In the genomic region with DNA sequence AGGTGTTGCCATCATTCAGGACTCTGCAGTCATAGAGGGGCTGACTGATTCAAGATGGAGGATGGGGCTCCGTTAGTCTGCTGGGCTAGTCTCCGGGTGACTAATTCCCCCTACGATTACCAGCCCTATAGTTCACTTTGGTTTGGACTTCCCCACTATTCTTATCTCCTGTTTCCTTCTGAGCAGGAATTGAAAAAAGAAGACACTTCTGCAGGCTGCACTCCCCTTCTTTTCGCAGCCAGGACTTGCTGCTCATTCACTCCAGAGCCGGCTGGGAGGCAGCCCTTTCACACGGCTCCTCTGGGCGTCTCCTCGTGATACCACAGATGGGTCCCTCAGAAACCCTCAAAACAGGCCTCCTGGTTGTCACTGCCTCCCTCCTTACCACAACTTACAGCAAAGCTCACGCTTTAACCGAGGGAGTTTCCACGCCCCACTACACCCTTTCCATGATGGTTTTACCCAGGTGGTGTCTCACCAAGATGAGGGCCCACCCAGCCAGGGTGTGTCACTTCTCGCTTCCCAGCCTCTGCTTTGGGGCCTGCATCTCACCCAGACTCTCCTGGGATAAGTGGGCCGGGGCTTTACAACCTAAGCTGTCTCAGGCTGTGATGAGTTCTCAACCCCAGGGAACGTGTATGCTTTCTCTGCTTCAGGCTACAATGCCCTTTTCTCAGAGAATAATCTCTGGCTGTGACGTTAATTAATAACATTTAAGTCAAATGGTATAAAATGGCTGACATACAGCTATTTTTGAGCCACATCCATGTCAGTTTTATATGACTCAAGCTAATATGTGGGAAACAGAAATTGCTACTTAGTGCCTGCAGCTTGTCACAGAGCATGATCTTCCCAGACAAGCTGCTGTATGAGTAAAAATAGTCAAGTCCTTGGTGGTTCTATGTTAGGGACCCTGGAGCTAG, we compare ENCODE assay signal across 9 cellular contexts. TPM values are rescaled to one million over a fixed set of nuclear protein-coding genes. Genes with fewer than 3 reads are reported as not detected.
DNase-seq lines count a peak whose midpoint lies in the region; ATAC-seq, FAIRE-seq and TF ChIP-seq lines count a peak whose summit lies in the region.
"Had no signal": no experiment of that assay in that cellular context is flagged by ENCODE, and none has a peak within 500 bp of the region (broad histone marks: within the 10 kb centered on the region; RNA-seq: fewer than 3 reads in every experiment).

No MANE protein-coding gene starts in this region.

- SMC1A ChIA-PET in GM12878 (lab: Charles Lee; ENCODE audit: uncharacterized antibody, unreplicated experiment): interaction anchor here (1.0 to 14.4 kb wide), 10 partner anchors 12 to 78 kb away, joined by 3 to 163 read pairs (median 4); no protein-coding TSS in a partner anchor

- TF ChIP-seq POLR2A in GM12878 (IDR thresholded peaks at IDR 0.05; ENCODE audit: low read depth, low read length): no peak

- H3K9me3 ChIP-seq in GM12878 (replicated peaks; ENCODE audit: control insufficient read depth, insufficient read depth, low read length) (no peaks in the 10 kb centered on the region), WERI-Rb-1 (ENCODE audit: severe bottlenecking) (no peaks in the 10 kb centered on the region)

- TF ChIP-seq CTCF in GM12878 (IDR thresholded peaks at IDR 0.05 in 2 of 3, conservative IDR thresholded peaks at IDR 0.05 in 1 of 3; ENCODE audit: control insufficient read depth in 2 of 3, extremely low read depth in 1 of 3, insufficient read depth in 1 of 3, low read depth in 3 of 3, low read length in 3 of 3) (no peak), RWPE1 (conservative IDR thresholded peaks at IDR 0.05; ENCODE audit: low read depth) (no peak), WERI-Rb-1 (IDR thresholded peaks at IDR 0.05; ENCODE audit: low read depth, low read length) (no peak)

- BruUV-seq in GM12878 (replicated peaks; lab: Mats Ljungman, UMichigan): no TSS peak

- TF ChIP-seq EP300 in GM12878 (IDR thresholded peaks at IDR 0.05; ENCODE audit: borderline replicate concordance in 1 of 2, control insufficient read depth in 1 of 2, low read depth in 2 of 2, low read length in 2 of 2): 0 out of 4 replicates have a peak, but pooled peaks of 1 of the 2 experiments have one; percentile 28

- H3K4me3 ChIP-seq in GM12878 (no peak overlapping the region), WERI-Rb-1 (ENCODE audit: low read depth, low read length) (no peak overlapping the region)

- TF ChIP-seq RAD21 in GM12878 (IDR thresholded peaks at IDR 0.05; ENCODE audit: insufficient read depth, low read depth, low read length): no peak

- ATAC-seq in GM19025 (IDR thresholded peaks at IDR 0.05; ENCODE audit: low read depth, unreplicated experiment): peak; percentile 43
- ATAC-seq in GM12878: peak; percentile 84

- no peaks in the 10 kb centered on the region; a peak in 1 of 4 replicates for H3K27me3 ChIP-seq in GM12878 (replicated peaks in 1 of 2; ENCODE audit: control insufficient read depth in 2 of 2, insufficient read depth in 2 of 2, low read length in 1 of 2)
- H3K27me3 ChIP-seq in WERI-Rb-1 (ENCODE audit: insufficient read depth, low read depth, severe bottlenecking): no peaks in the 10 kb centered on the region

- 43% methylated on average over 15 of the region's 15 CpGs for WGBS in GM12878 (ENCODE audit: insufficient coverage, insufficient replicate concordance, low lambda C conversion rate, missing lambda C conversion rate)

- intact Hi-C loops in GM12878 (cut with micrococcal nuclease; ENCODE audit: unreplicated experiment): no loop called here

- H3K4me2 ChIP-seq in GM12878 (ENCODE audit: control insufficient read depth, insufficient read depth): no peak overlapping the region

- no peak for FAIRE-seq in GM12878 (lab: Jason Lieb, UNC)

- no peaks in the 10 kb centered on the region for H3K79me2 ChIP-seq in GM12878 (ENCODE audit: control insufficient read depth, insufficient read depth, low read length)

- H3K9ac ChIP-seq in GM12878 (ENCODE audit: control insufficient read depth, insufficient read depth, low read length): no peak overlapping the region

- no peaks in the 10 kb centered on the region; the same call in 1 of the 2 replicates for H4K20me1 ChIP-seq in GM12878 (ENCODE audit: control insufficient read depth, insufficient read depth)

- no peak overlapping the region for H3K27ac ChIP-seq in GM12878 (ENCODE audit: control insufficient read depth, insufficient read depth)
- H3K27ac ChIP-seq in RWPE1: no peak overlapping the region
- no peak overlapping the region for H3K27ac ChIP-seq in WERI-Rb-1

- CTCF ChIA-PET in GM12878 (lab: Yijun Ruan, JAX): interaction anchor here (0.5 to 15.5 kb wide), 10 partner anchors 8 to 141 kb away, joined by 3 to 191 read pairs (median 4); no protein-coding TSS in a partner anchor
- CTCF ChIA-PET in RWPE1 (lab: Yijun Ruan, JAX): no interaction called here

- in situ Hi-C loops in GM12878 (cut with MboI): no loop called here

- peaks cover 7% of the 10 kb centered on the region for H3K4me1 ChIP-seq in GM12878 (ENCODE audit: control insufficient read depth, insufficient read depth, low read length)

- no peaks in the 10 kb centered on the region for H3K36me3 ChIP-seq in GM12878 (ENCODE audit: control insufficient read depth in 2 of 2, insufficient read depth in 2 of 2, low read length in 1 of 2)
- no peaks in the 10 kb centered on the region for H3K36me3 ChIP-seq in WERI-Rb-1

- POLR2A ChIA-PET in GM12878 (lab: Charles Lee) (interaction anchor here (0.5 to 1.5 kb wide), 3 partner anchors 12 to 771 kb away, joined by 3 to 4 read pairs (median 3); partner anchors contain the start of gene CX3CR1), RWPE1 (lab: Yijun Ruan, JAX; ENCODE audit: low non-redundant PET) (no interaction called here)

- RAD21 ChIA-PET in GM12878 (lab: Charles Lee; ENCODE audit: unreplicated experiment): interaction anchor here (0.6 to 3.7 kb wide), 8 partner anchors 12 to 122 kb away, joined by 3 to 22 read pairs (median 3); no protein-coding TSS in a partner anchor

- DNase-seq in activated CD4-positive, alpha-beta T cell treated with anti-CD3 and anti-CD28 coated beads, Interleukin-2, amount 50 U/mL, for 4 hours: peak; percentile 56 to 69
- DNase-seq in GM12878 (ENCODE audit: low read depth, low spot score) (no peak), NCI-H2107 treated with DMSO at 0.1 percent for 48 hours (lab: John Stamatoyannopoulos, UW; ENCODE audit: unreplicated experiment) (no peak), RWPE1 (ENCODE audit: low spot score) (no peak), NCI-H146 treated with DMSO at 0.1 percent for 48 hours (lab: John Stamatoyannopoulos, UW; ENCODE audit: unreplicated experiment) (no peak), WERI-Rb-1 (no peak)
- peak; percentile 47 for DNase-seq in stimulated activated CD8-positive, alpha-beta memory T cell treated with anti-CD3 and anti-CD28 coated beads, Interleukin-12 subunit alpha, Interleukin-12 subunit beta, amount 100 ng/mL, for 1 hour (ENCODE audit: low read depth)
- DNase-seq: DMS153 had no signal

- peak overlapping the region; percentile 40; the same call in 1 of the 2 replicates for H2AFZ ChIP-seq in GM12878 (ENCODE audit: control insufficient read depth, low read depth, low read length)

TF ChIP-seq in GM12878, 131 proteins besides CTCF, POLR2A, EP300 and RAD21:
- no peak for TF ChIP-seq KAT2A (conservative IDR thresholded peaks at IDR 0.05; ENCODE audit: control insufficient read depth, low read depth, low read length)
- 0 out of 2 replicates have a peak, but pooled peaks have one; percentile 26 for TF ChIP-seq MTA2 (IDR thresholded peaks at IDR 0.05; ENCODE audit: low read depth)
- peak in 1 of 2 experiments; percentile 24; a peak in 1 of 4 replicates for TF ChIP-seq BHLHE40 (IDR thresholded peaks at IDR 0.05; ENCODE audit: borderline replicate concordance in 1 of 2, low read depth in 2 of 2, low read length in 1 of 2)
- peak; percentile 25 to 48; a peak in 2 of 4 replicates for TF ChIP-seq IKZF2 (IDR thresholded peaks at IDR 0.05)
- TF ChIP-seq MEF2A (IDR thresholded peaks at IDR 0.05; ENCODE audit: insufficient read depth, low read depth, low read length): no peak
- peak; percentile 56 for TF ChIP-seq IKZF1 (conservative IDR thresholded peaks at IDR 0.05)
- TF ChIP-seq MEF2B (IDR thresholded peaks at IDR 0.05; ENCODE audit: partially characterized antibody, poor library complexity, severe bottlenecking): peak; percentile 87
- no peak for TF ChIP-seq ZNF217 (IDR thresholded peaks at IDR 0.05)
- TF ChIP-seq YY1 (IDR thresholded peaks at IDR 0.05; ENCODE audit: low read depth, low read length): peak; percentile 79
- TF ChIP-seq HCFC1 (IDR thresholded peaks at IDR 0.05; ENCODE audit: low read length): no peak
- TF ChIP-seq GATAD2B (conservative IDR thresholded peaks at IDR 0.05; ENCODE audit: low read depth): 0 out of 2 replicates have a peak, but pooled peaks have one; percentile 38
- no peak for TF ChIP-seq SUPT20H (IDR thresholded peaks at IDR 0.05; ENCODE audit: borderline replicate concordance, control insufficient read depth, low read depth, low read length)
- no peak for TF ChIP-seq TCF7 (IDR thresholded peaks at IDR 0.05; ENCODE audit: borderline replicate concordance)
TF ChIP-seq in GM12878: peak in this region for 7.

RNA-seq across cellular contexts. Expression of gene CX3CR1, which starts 11.9 kb away (rescaled TPM):
- not detected in 2 replicates for total RNA-seq in GM12878 (2013; cell fraction: nucleolus; rRNA removed)
- total RNA-seq in GM12878 (2014; rRNA removed): 0.11 and 0.16 TPM in 2 replicates
- total RNA-seq in GM12878 (2014; rRNA removed; fragmentation: Illumina TruSeq; extraction: Trizol): 0.09 and 0.18 TPM in 2 replicates
- 0.08 and 0.23 TPM in 2 replicates for total RNA-seq in GM12878 (2021)
- not detected for polyA plus RNA-seq in GM12878 (2011; ENCODE audit: low read depth)
- polyA plus RNA-seq in GM12878 (2011; rRNA removed): 0.45 and 0.53 TPM in 2 replicates
- 0.35 and 0.48 TPM in 2 replicates for polyA plus RNA-seq in GM12878 (2011; cell fraction: cytosol; rRNA removed)
- 0.28 and 0.31 TPM in 2 replicates for polyA plus RNA-seq in GM12878 (2011; cell fraction: nucleus; rRNA removed)
- polyA plus RNA-seq in GM12878 (2012): not detected in 2 replicates
- 0.16 and 0.21 TPM in 2 replicates for polyA plus RNA-seq in GM12878 (2014; fragmentation: Illumina TruSeq; extraction: Trizol)
- under 1 TPM; 0.05 to 0.09 TPM for polyA plus RNA-seq in GM12878 (2014; fragmentation: Nextera tagmentation; extraction: Ambion mirVana)
- polyA plus RNA-seq in GM12878 (2014; rRNA removed): 0.09 and 0.12 TPM in 2 replicates
- polyA plus RNA-seq in GM12878 (2016; fragmentation: Nextera tagmentation; extraction: Ambion mirVana): under 1 TPM; 0.09 to 0.53 TPM
- polyA minus RNA-seq in GM12878 (2011; rRNA and poly(A)+ RNA removed): 0.15 and 0.46 TPM in 2 replicates
- not detected in 2 replicates for polyA minus RNA-seq in GM12878 (2011; cell fraction: cytosol; rRNA and poly(A)+ RNA removed)
- 0.10 TPM in 1 of 2 replicates, not detected in the other for polyA minus RNA-seq in GM12878 (2011; cell fraction: nucleus; rRNA and poly(A)+ RNA removed)

Comparison
In these comparisons a context has a peak if more than half of its experiments do, and no peak if none do; other contexts are left out.
1. DNase-seq: peak in activated CD4-positive, alpha-beta T cell treated with anti-CD3 and anti-CD28 coated beads, Interleukin-2, amount 50 U/mL, for 4 hours (2 of 2) and stimulated activated CD8-positive, alpha-beta memory T cell treated with anti-CD3 and anti-CD28 coated beads, Interleukin-12 subunit alpha, Interleukin-12 subunit beta, amount 100 ng/mL, for 1 hour (single experiment); none in GM12878 (single experiment), NCI-H2107 treated with DMSO at 0.1 percent for 48 hours (single experiment), RWPE1 (single experiment), NCI-H146 treated with DMSO at 0.1 percent for 48 hours (single experiment) and WERI-Rb-1 (single experiment).